25 cellular contexts compared by ENCODE assay signal in genomic region chr1:40641601-40642242, GRCh38.
"Had no signal": no experiment of that assay in that cellular context is flagged by ENCODE, and none has a peak within 500 bp of the region (broad histone marks: within the 10 kb centered on the region; RNA-seq: fewer than 3 reads in every experiment).

No MANE protein-coding gene starts in this region.

- H3K4me1 Mint-ChIP-seq: nephron had no signal

- ATAC-seq: left colon; left lung; lower lobe of right lung; naive thymus-derived CD8-positive, alpha-beta T cell; pancreas; right cardiac atrium; sciatic nerve; stimulated activated effector memory CD8-positive, alpha-beta T cell treated with anti-CD3 and anti-CD28 coated beads, Interleukin-12 subunit alpha, Interleukin-12 subunit beta, amount 100 ng/mL, for 72 hours; upper lobe of right lung had no signal

- H3K9me3 ChIP-seq: left lung, lower lobe of right lung, pancreas, prostate gland, suprapubic skin, thoracic aorta, tibial artery, upper lobe of right lung had no signal

- H3K4me3 Mint-ChIP-seq: nephron; neural progenitor cell; stimulated activated effector memory CD8-positive, alpha-beta T cell treated with anti-CD3 and anti-CD28 coated beads, Interleukin-12 subunit alpha, Interleukin-12 subunit beta, amount 100 ng/mL, for 72 hours; stimulated activated naive CD8-positive, alpha-beta T cell treated with anti-CD3 and anti-CD28 coated beads, Interleukin-15, Interleukin-2, amounts not matched to agents 100 ng/mL and 50 ng/mL, for 24 hours had no signal

- H3K36me3 Mint-ChIP-seq: naive thymus-derived CD8-positive, alpha-beta T cell; neural progenitor cell; stimulated activated effector memory CD8-positive, alpha-beta T cell treated with anti-CD3 and anti-CD28 coated beads, Interleukin-12 subunit alpha, Interleukin-12 subunit beta, amount 100 ng/mL, for 72 hours had no signal

- H3K9ac ChIP-seq: neural progenitor cell had no signal

- H3K4me1 ChIP-seq: left lung, lower lobe of right lung, pancreas, prostate gland, suprapubic skin, tibial artery, upper lobe of right lung had no signal

- H3K27me3 Mint-ChIP-seq: stimulated activated naive CD8-positive, alpha-beta T cell treated with anti-CD3 and anti-CD28 coated beads, Interleukin-15, Interleukin-2, amounts not matched to agents 100 ng/mL and 50 ng/mL, for 24 hours had no signal

- H3K27me3 ChIP-seq: left lung, neural progenitor cell, pancreas, suprapubic skin, tibial artery, upper lobe of right lung had no signal

- H3K36me3 ChIP-seq: left lung, lower lobe of right lung, neural progenitor cell, pancreas, prostate gland, suprapubic skin, upper lobe of right lung had no signal

- H3K4me3 ChIP-seq: left lung, lower lobe of right lung, neural progenitor cell, pancreas, prostate gland, skin epidermis, suprapubic skin, thoracic aorta, tibial artery, upper lobe of right lung had no signal

- DNase-seq: left colon; left lung; lower lobe of right lung; mammary epithelial cell; mesenchymal stem cell; naive thymus-derived CD8-positive, alpha-beta T cell; pancreas; retina; right cardiac atrium; stimulated activated CD4-positive, alpha-beta T cell treated with anti-CD3 and anti-CD28 coated beads, Interleukin-4, amount 100 ng/mL, for 24 hours; stimulated activated naive CD4-positive, alpha-beta T cell; tibial artery; trophoblast cell; upper lobe of right lung had no signal

- H3K27ac ChIP-seq: left lung, lower lobe of right lung, neural progenitor cell, pancreas, prostate gland, skin epidermis, suprapubic skin, thoracic aorta, tibial artery, upper lobe of right lung had no signal

- H3K4me2 ChIP-seq: neural progenitor cell had no signal

- H3K9me3 Mint-ChIP-seq: naive thymus-derived CD8-positive, alpha-beta T cell; nephron; neural progenitor cell; stimulated activated effector memory CD8-positive, alpha-beta T cell treated with anti-CD3 and anti-CD28 coated beads, Interleukin-12 subunit alpha, Interleukin-12 subunit beta, amount 100 ng/mL, for 72 hours; stimulated activated naive CD8-positive, alpha-beta T cell treated with anti-CD3 and anti-CD28 coated beads, Interleukin-15, Interleukin-2, amounts not matched to agents 100 ng/mL and 50 ng/mL, for 24 hours had no signal

- H3K27ac Mint-ChIP-seq: neural progenitor cell; stimulated activated effector memory CD8-positive, alpha-beta T cell treated with anti-CD3 and anti-CD28 coated beads, Interleukin-12 subunit alpha, Interleukin-12 subunit beta, amount 100 ng/mL, for 72 hours; stimulated activated naive CD8-positive, alpha-beta T cell treated with anti-CD3 and anti-CD28 coated beads, Interleukin-15, Interleukin-2, amounts not matched to agents 100 ng/mL and 50 ng/mL, for 24 hours had no signal

- H2AFZ ChIP-seq: neural progenitor cell had no signal

- FAIRE-seq: keratinocyte, pancreas, urothelium cell line had no signal
